In genomic region chr1:161523817-161524741, GRCh38 we compare ENCODE assay signal across 8 cellular contexts. TPM values are rescaled to one million over a fixed set of nuclear protein-coding genes. Genes with fewer than 3 reads are reported as not detected.
A peak's percentile ranks its signal among the peaks of the same experiment; 100 is the strongest.
DNase-seq lines count a peak whose midpoint lies in the region; ATAC-seq and TF ChIP-seq lines count a peak whose summit lies in the region.
"Not testable (repeated sequence)": the region's sequence is repeated elsewhere in the genome, so short reads cannot be mapped to it uniquely, and the experiment has no call there.

HSPA6 (plus strand) TSS chr1:161524540; CDS start chr1:161524659, 119 bp downstream.

- intact Hi-C loops in Right ventricle myocardium inferior (cut with DNase I): not testable (repeated sequence)

- not testable (repeated sequence) for H3K4me1 ChIP-seq in adipocyte (ENCODE audit: control insufficient read depth, insufficient read depth, low read length)

- H3K27me3 ChIP-seq in adipocyte (replicated peaks; ENCODE audit: control insufficient read depth, insufficient read depth, low read length): not testable (repeated sequence)

- H3K36me3 ChIP-seq in adipocyte (ENCODE audit: control insufficient read depth, insufficient read depth, low read length, severe bottlenecking): not testable (repeated sequence)

- H3K4me3 Mint-ChIP-seq in T-helper 17 cell: peak within 1 kb of the TSS; percentile 87

- not testable (repeated sequence) for H3K27me3 Mint-ChIP-seq in T-helper 17 cell

- peak; percentile 42 for DNase-seq in GF-D8 (lab: John Stamatoyannopoulos, UW)
- DNase-seq in NCI-H146 (lab: John Stamatoyannopoulos, UW): peak; percentile 54
- DNase-seq in T-helper 17 cell: peak; percentile 37 to 64 (median 45)
- peak; percentile 74 for DNase-seq in adipocyte (ENCODE audit: low read depth)
- DNase-seq in Right ventricle myocardium inferior (ENCODE audit: missing footprints): peak; percentile 71
- DNase-seq in omental fat pad (ENCODE audit: low spot score): peak; percentile 59
- peak; percentile 99 for DNase-seq in superior temporal gyrus (ENCODE audit: extremely low spot score)

- not testable (repeated sequence) for H3K9me3 ChIP-seq in T-helper 17 cell (ENCODE audit: control insufficient read depth, low read length, poor library complexity, severe bottlenecking); adipocyte (ENCODE audit: control insufficient read depth, low read length)

- peak; percentile 55 for ATAC-seq in HG02678 (IDR thresholded peaks at IDR 0.05; ENCODE audit: unreplicated experiment)
- ATAC-seq in T-helper 17 cell: peak; percentile 78
- ATAC-seq in Right ventricle myocardium inferior: peak; percentile 80
- ATAC-seq in omental fat pad (ENCODE audit: low FRiP score): peak; percentile 93

- H3K9ac ChIP-seq in adipocyte (ENCODE audit: low read length): peak within 1 kb of the TSS; percentile 80

- peak within 1 kb of the TSS; percentile 85 for H3K4me3 ChIP-seq in adipocyte (ENCODE audit: low read length)

- peak within 1 kb of the TSS; percentile 98 for H3K27ac Mint-ChIP-seq in T-helper 17 cell

- not testable (repeated sequence) for TF ChIP-seq CTCF in omental fat pad (IDR thresholded peaks at IDR 0.05)

- H3K4me1 Mint-ChIP-seq in T-helper 17 cell: not testable (repeated sequence)

- not testable (repeated sequence) for H3K36me3 Mint-ChIP-seq in T-helper 17 cell (ENCODE audit: low read depth)

RNA-seq across cellular contexts. Expression of gene HSPA6, which starts in this region (rescaled TPM):
- under 1 TPM; 0.27 to 0.50 TPM for total RNA-seq in T-helper 17 cell
- 1.1 TPM for total RNA-seq in Right ventricle myocardium inferior
- 100 to 1,000 TPM in 1 of 4 donors, 10 to 100 TPM in 2, 1 to 10 TPM in 1; 8.2 to 134 (median 18.8) TPM for total RNA-seq in omental fat pad

Comparison
In these comparisons a context has a peak if more than half of its experiments do, and no peak if none do; other contexts are left out.
1. Peak in every context shown above with its lines: DNase-seq, ATAC-seq and H3K4me3 ChIP-seq.
2. Peak in DNase-seq and ATAC-seq in T-helper 17 cell; RNA of the gene not detected or under 1 TPM.
3. DNase-seq: peak in every context shown above with its lines; median percentile 99 in superior temporal gyrus; 74 in adipocyte; 71 in Right ventricle myocardium inferior; 59 in omental fat pad; 54 in NCI-H146; 45 in T-helper 17 cell; 42 in GF-D8.